33 cellular contexts compared by ENCODE assay signal in the genomic region with DNA sequence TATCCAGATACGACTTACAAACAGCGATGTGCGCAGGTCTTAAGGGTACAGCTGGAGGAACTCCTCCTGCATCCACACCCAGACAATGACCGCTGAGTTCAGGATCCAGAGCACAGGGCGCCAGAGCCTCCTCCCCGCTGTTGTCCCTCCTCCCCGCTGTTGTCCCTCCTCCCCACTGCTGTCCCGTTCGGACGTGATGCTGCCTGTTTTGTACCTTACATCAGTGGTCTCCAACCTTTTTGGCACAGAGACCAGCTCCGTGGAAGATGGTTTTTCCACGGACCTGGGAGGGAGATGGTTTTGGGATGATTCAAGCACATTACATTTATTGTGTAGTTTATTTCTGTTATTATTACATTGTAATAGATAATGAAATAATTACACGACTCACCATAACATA.
"Had no signal": no experiment of that assay in that cellular context is flagged by ENCODE, and none has a peak within 500 bp of the region (broad histone marks: within the 10 kb centered on the region; RNA-seq: fewer than 3 reads in every experiment).

No MANE protein-coding gene starts in this region.

- H3K36me3 ChIP-seq: ascending aorta, brain microvascular endothelial cell, breast epithelium had no signal

- H3K27ac ChIP-seq: ascending aorta, brain microvascular endothelial cell, breast epithelium, VCaP had no signal

- H3K27me3 Mint-ChIP-seq: activated CD4-positive, alpha-beta memory T cell treated with anti-CD3 and anti-CD28 coated beads for 36 hours; activated CD4-positive, alpha-beta T cell treated with anti-CD3 and anti-CD28 coated beads, Interleukin-2, amount 10 ng/mL, durations not matched to agents 24 days and 14 days; activated naive CD4-positive, alpha-beta T cell treated with anti-CD3 and anti-CD28 coated beads, Interleukin-2, amount 50 U/mL, for 24 hours; activated naive CD8-positive, alpha-beta T cell had no signal

- H3K4me3 ChIP-seq: ascending aorta, breast epithelium had no signal

- H3K4me1 Mint-ChIP-seq: activated CD4-positive, alpha-beta T cell treated with anti-CD3 and anti-CD28 coated beads for 36 hours; activated CD4-positive, alpha-beta T cell treated with anti-CD3 and anti-CD28 coated beads, Interleukin-2, amount 10 ng/mL, durations not matched to agents 24 days and 14 days; activated naive CD4-positive, alpha-beta T cell treated with anti-CD3 and anti-CD28 coated beads, Interleukin-2, amount 10 ng/mL, durations not matched to agents 7 days and 5 days; activated naive CD4-positive, alpha-beta T cell treated with anti-CD3 and anti-CD28 coated beads, Interleukin-2, amount 50 U/mL, for 24 hours; activated naive CD8-positive, alpha-beta T cell treated with anti-CD3 and anti-CD28 coated beads, Interleukin-2, amount 10 ng/mL, durations not matched to agents 7 days and 5 days; activated naive CD8-positive, alpha-beta T cell treated with anti-CD3 and anti-CD28 coated beads, Interleukin-2, amount 50 U/mL, for 24 hours had no signal

- H3K9me3 Mint-ChIP-seq: activated CD4-positive, alpha-beta T cell treated with anti-CD3 and anti-CD28 coated beads, Interleukin-2, amount 10 ng/mL, durations not matched to agents 24 days and 14 days; activated naive CD4-positive, alpha-beta T cell treated with anti-CD3 and anti-CD28 coated beads, Interleukin-2, amount 10 ng/mL, durations not matched to agents 7 days and 5 days; activated naive CD8-positive, alpha-beta T cell treated with anti-CD3 and anti-CD28 coated beads, Interleukin-2, amount 10 ng/mL, durations not matched to agents 7 days and 5 days; activated naive CD8-positive, alpha-beta T cell treated with anti-CD3 and anti-CD28 coated beads, Interleukin-2, amount 50 U/mL, for 24 hours; activated T-helper 2 cell treated with anti-CD3 and anti-CD28 coated beads, Interferon-gamma antibody, Interleukin-2, Interleukin-4, amounts not matched to agents 10 μg/mL and 5 μg/mL and 100 μg/mL, durations not matched to agents 14 hours and 24 hours and 36 hours; T-helper 1 cell treated with Interleukin-12 subunit alpha and Interleukin-12 subunit beta and Interleukin-4 antibody, amounts not matched to agents 30 μg/mL and 1 μg/mL, for 36 hours; T-helper 2 cell treated with Interferon-gamma antibody and Interleukin-4, amounts not matched to agents 5 μg/mL and 100 μg/mL, for 36 hours had no signal

- H3K4me1 ChIP-seq: ascending aorta, breast epithelium had no signal

- H3K27ac Mint-ChIP-seq: activated CD4-positive, alpha-beta memory T cell treated with anti-CD3 and anti-CD28 coated beads for 36 hours; activated CD4-positive, alpha-beta T cell treated with anti-CD3 and anti-CD28 coated beads for 36 hours; activated CD4-positive, alpha-beta T cell treated with anti-CD3 and anti-CD28 coated beads, Interleukin-2, amount 10 ng/mL, durations not matched to agents 24 days and 14 days; activated CD8-positive, alpha-beta T cell treated with anti-CD3 and anti-CD28 coated beads for 36 hours; activated naive CD4-positive, alpha-beta T cell treated with anti-CD3 and anti-CD28 coated beads, Interleukin-2, amount 10 ng/mL, durations not matched to agents 7 days and 5 days; activated naive CD4-positive, alpha-beta T cell treated with anti-CD3 and anti-CD28 coated beads, Interleukin-2, amount 50 U/mL, for 24 hours; activated naive CD8-positive, alpha-beta T cell; activated naive CD8-positive, alpha-beta T cell treated with anti-CD3 and anti-CD28 coated beads, Interleukin-2, amount 10 ng/mL, durations not matched to agents 7 days and 5 days; activated naive CD8-positive, alpha-beta T cell treated with anti-CD3 and anti-CD28 coated beads, Interleukin-2, amount 50 U/mL, for 24 hours; activated T-helper 2 cell treated with anti-CD3 and anti-CD28 coated beads, Interferon-gamma antibody, Interleukin-2, Interleukin-4, amounts not matched to agents 10 μg/mL and 5 μg/mL and 100 μg/mL, durations not matched to agents 14 hours and 24 hours and 36 hours; T-helper 1 cell treated with Interleukin-12 subunit alpha and Interleukin-12 subunit beta and Interleukin-4 antibody, amounts not matched to agents 30 μg/mL and 1 μg/mL, for 36 hours; T-helper 2 cell treated with Interferon-gamma antibody and Interleukin-4, amounts not matched to agents 5 μg/mL and 100 μg/mL, for 36 hours had no signal

- FAIRE-seq: TTC549 had no signal

- ATAC-seq: activated CD4-positive, alpha-beta T cell treated with anti-CD3 and anti-CD28 coated beads for 36 hours; activated CD4-positive, CD25-positive, alpha-beta regulatory T cell treated with anti-CD3 and anti-CD28 coated beads, Interleukin-2, amount 50 U/mL, for 24 hours; activated CD8-positive, alpha-beta T cell treated with anti-CD3 and anti-CD28 coated beads for 36 hours; activated naive CD8-positive, alpha-beta T cell treated with anti-CD3 and anti-CD28 coated beads, Interleukin-2, amount 50 U/mL, for 24 hours had no signal

- H3K36me3 Mint-ChIP-seq: activated CD4-positive, alpha-beta memory T cell treated with anti-CD3 and anti-CD28 coated beads for 36 hours; activated naive CD4-positive, alpha-beta T cell treated with anti-CD3 and anti-CD28 coated beads, Interleukin-2, amount 10 ng/mL, durations not matched to agents 7 days and 5 days; activated naive CD4-positive, alpha-beta T cell treated with anti-CD3 and anti-CD28 coated beads, Interleukin-2, amount 50 U/mL, for 24 hours; activated naive CD8-positive, alpha-beta T cell; activated naive CD8-positive, alpha-beta T cell treated with anti-CD3 and anti-CD28 coated beads, Interleukin-2, amount 10 ng/mL, durations not matched to agents 7 days and 5 days had no signal

- H3K4me3 Mint-ChIP-seq: activated CD4-positive, alpha-beta memory T cell treated with anti-CD3 and anti-CD28 coated beads for 36 hours; activated CD4-positive, alpha-beta T cell treated with anti-CD3 and anti-CD28 coated beads for 36 hours; activated CD4-positive, alpha-beta T cell treated with anti-CD3 and anti-CD28 coated beads, Interleukin-2, amount 10 ng/mL, durations not matched to agents 24 days and 14 days; activated CD8-positive, alpha-beta T cell treated with anti-CD3 and anti-CD28 coated beads for 36 hours; activated naive CD4-positive, alpha-beta T cell treated with anti-CD3 and anti-CD28 coated beads, Interleukin-2, amount 10 ng/mL, durations not matched to agents 7 days and 5 days; activated naive CD4-positive, alpha-beta T cell treated with anti-CD3 and anti-CD28 coated beads, Interleukin-2, amount 50 U/mL, for 24 hours; activated naive CD8-positive, alpha-beta T cell; activated naive CD8-positive, alpha-beta T cell treated with anti-CD3 and anti-CD28 coated beads, Interleukin-2, amount 10 ng/mL, durations not matched to agents 7 days and 5 days; activated naive CD8-positive, alpha-beta T cell treated with anti-CD3 and anti-CD28 coated beads, Interleukin-2, amount 50 U/mL, for 24 hours; T-helper 1 cell treated with Interleukin-12 subunit alpha and Interleukin-12 subunit beta and Interleukin-4 antibody, amounts not matched to agents 30 μg/mL and 1 μg/mL, for 36 hours; T-helper 2 cell treated with Interferon-gamma antibody and Interleukin-4, amounts not matched to agents 5 μg/mL and 100 μg/mL, for 36 hours had no signal

- H3K27me3 ChIP-seq: ascending aorta, brain microvascular endothelial cell, breast epithelium had no signal

- DNase-seq: activated CD4-positive, alpha-beta memory T cell treated with anti-CD3 and anti-CD28 coated beads for 36 hours; activated CD4-positive, alpha-beta T cell treated with anti-CD3 and anti-CD28 coated beads for 1 hour; activated CD4-positive, alpha-beta T cell treated with anti-CD3 and anti-CD28 coated beads for 36 hours; activated CD4-positive, alpha-beta T cell treated with anti-CD3 and anti-CD28 coated beads, Interleukin-2, amount 10 ng/mL, durations not matched to agents 24 days and 14 days; activated CD4-positive, alpha-beta T cell treated with anti-CD3 and anti-CD28 coated beads, Interleukin-2, amount 50 U/mL, for 1 hour; activated CD4-positive, alpha-beta T cell treated with anti-CD3 and anti-CD28 coated beads, Interleukin-2, amount 50 U/mL, for 4 hours; activated CD4-positive, CD25-positive, alpha-beta regulatory T cell; activated CD8-positive, alpha-beta memory T cell treated with anti-CD3 and anti-CD28 coated beads, Interleukin-2, amount 50 U/mL, for 4 hours; activated CD8-positive, alpha-beta T cell treated with anti-CD3 and anti-CD28 coated beads for 36 hours; activated effector memory CD4-positive, alpha-beta T cell treated with Interleukin-2 at 50 U/mL for 16 hours; activated gamma-delta T cell; activated naive CD4-positive, alpha-beta T cell treated with anti-CD3 and anti-CD28 coated beads, Interleukin-2, amount 10 ng/mL, durations not matched to agents 7 days and 5 days; activated naive CD4-positive, alpha-beta T cell treated with Interleukin-2 at 50 U/mL for 16 hours; activated naive CD8-positive, alpha-beta T cell treated with anti-CD3 and anti-CD28 coated beads, Interleukin-2, amount 10 ng/mL, durations not matched to agents 7 days and 5 days; activated naive CD8-positive, alpha-beta T cell treated with anti-CD3 and anti-CD28 coated beads, Interleukin-2, amount 50 U/mL, for 24 hours; activated T-cell treated with anti-CD3 and anti-CD28 coated beads for 4 hours; activated T-cell treated with anti-CD3 and anti-CD28 coated beads, Interleukin-2, amount 50 U/mL, for 1 hour; activated T-cell treated with anti-CD3 and anti-CD28 coated beads, Interleukin-2, amount 50 U/mL, for 48 hours; brain microvascular endothelial cell; central memory CD4-positive, alpha-beta T cell; T-helper 1 cell; T-helper 2 cell; T-helper 9 cell had no signal

- H3K9me3 ChIP-seq: ascending aorta had no signal
